12 cellular contexts compared by ENCODE assay signal in the genomic region with DNA sequence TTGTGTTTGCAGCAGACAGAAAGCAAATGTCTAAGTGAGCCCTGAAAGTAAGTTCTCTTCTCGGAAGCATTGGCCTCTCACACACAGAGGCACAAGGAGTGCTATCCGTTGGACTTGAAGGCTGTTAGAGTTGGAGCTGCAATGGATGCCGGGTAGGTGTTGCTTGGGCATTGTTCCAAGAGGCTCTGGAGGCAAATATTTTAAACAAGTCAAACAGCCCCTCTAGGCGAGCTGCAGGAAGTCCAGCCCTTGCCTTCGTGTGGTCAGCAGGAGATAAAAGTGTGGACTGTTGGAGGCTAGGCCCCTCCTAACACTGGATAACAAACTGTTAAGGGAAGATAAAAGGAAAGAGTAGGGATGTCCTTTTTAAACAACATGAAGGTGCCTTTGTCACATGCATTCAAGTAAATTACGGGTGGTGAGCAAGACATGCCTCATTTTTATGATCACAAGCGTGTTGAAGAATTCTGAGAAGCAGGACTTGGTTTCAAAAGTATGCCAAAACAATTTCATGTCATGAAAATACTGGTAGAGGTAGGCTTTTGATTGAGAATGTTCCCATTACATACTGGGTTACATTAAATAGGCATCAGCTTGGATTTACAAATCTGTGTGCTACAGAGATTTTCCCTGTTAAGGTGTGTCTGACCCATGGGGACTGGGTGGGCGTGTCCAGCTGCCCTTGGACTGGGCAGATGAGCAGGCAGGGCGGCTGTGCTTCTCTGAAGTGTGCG. TPM values are rescaled to one million over a fixed set of nuclear protein-coding genes. Genes with fewer than 3 reads are reported as not detected.
DNase-seq lines count a peak whose midpoint lies in the region; ATAC-seq and TF ChIP-seq lines count a peak whose summit lies in the region.
"Had no signal": no experiment of that assay in that cellular context is flagged by ENCODE, and none has a peak within 500 bp of the region (broad histone marks: within the 10 kb centered on the region; RNA-seq: fewer than 3 reads in every experiment).

No MANE protein-coding gene starts in this region.

- no peak for TF ChIP-seq POLR2A in gastroesophageal sphincter (IDR thresholded peaks at IDR 0.05)

- no peak for TF ChIP-seq EP300 in gastroesophageal sphincter (IDR thresholded peaks at IDR 0.05)

- H3K4me3 ChIP-seq in SJCRH30: no peak overlapping the region
- H3K4me3 ChIP-seq in gastroesophageal sphincter: no peak overlapping the region
- no peak overlapping the region for H3K4me3 ChIP-seq in psoas muscle

- ATAC-seq in gastroesophageal sphincter (no peak), psoas muscle (no peak), GM19452 (IDR thresholded peaks at IDR 0.05; ENCODE audit: unreplicated experiment) (no peak), HG02938 (IDR thresholded peaks at IDR 0.05; ENCODE audit: unreplicated experiment) (no peak)
- ATAC-seq: naive thymus-derived CD4-positive, alpha-beta T cell had no signal

- no peaks in the 10 kb centered on the region for H3K36me3 ChIP-seq in SJCRH30
- H3K36me3 ChIP-seq in gastroesophageal sphincter: no peaks in the 10 kb centered on the region
- H3K36me3 ChIP-seq in psoas muscle (ENCODE audit: insufficient read depth in 1 of 2, low read depth in 1 of 2): no peaks in the 10 kb centered on the region

- H3K9me3 ChIP-seq in SJCRH30 (replicated peaks) (no peaks in the 10 kb centered on the region), gastroesophageal sphincter (no peaks in the 10 kb centered on the region), psoas muscle (no peaks in the 10 kb centered on the region)

- H3K4me1 ChIP-seq in SJCRH30 (peaks cover 27% of the 10 kb centered on the region), gastroesophageal sphincter (peaks cover 23 to 99% (median 43%) of the 10 kb centered on the region in 3 donors), psoas muscle (peaks cover 80% of the 10 kb centered on the region)

- TF ChIP-seq CTCF in gastroesophageal sphincter (IDR thresholded peaks at IDR 0.05) (no peak), psoas muscle (IDR thresholded peaks at IDR 0.05) (no peak)

- H3K27ac ChIP-seq in SJCRH30 (peak overlapping the region; percentile 87), gastroesophageal sphincter (peak overlapping the region in 3 of 4 donors; percentile 64 to 80 (median 69)), psoas muscle (peak overlapping the region; percentile 81)

- intact Hi-C loops in psoas muscle (cut with DNase I): no loop called here

- 32 to 50% methylated on average over 7 to 10 of the region's 10 CpGs for WGBS in gastroesophageal sphincter (ENCODE audit: low coverage in 1 of 2), 2 donors
- WGBS in psoas muscle, 3 donors: 49 to 69% (median 54%) methylated on average over 10 of the region's 10 CpGs

- DNase-seq in DMS79 treated with DMSO at 0.1 percent for 48 hours (lab: John Stamatoyannopoulos, UW) (peak; percentile 18), SJCRH30 (peak in 1 of 2 experiments; percentile 40), psoas muscle (no peak), kidney glomerular epithelial cell (lab: John Stamatoyannopoulos, UW) (no peak), cortex of kidney (lab: John Stamatoyannopoulos, UW) (no peak)
- DNase-seq: amniotic stem cell; foreskin fibroblast; GF-D8; naive thymus-derived CD4-positive, alpha-beta T cell had no signal

- no peaks in the 10 kb centered on the region for H3K27me3 ChIP-seq in SJCRH30
- H3K27me3 ChIP-seq in gastroesophageal sphincter: no peaks in the 10 kb centered on the region
- H3K27me3 ChIP-seq in psoas muscle (ENCODE audit: insufficient read depth in 3 of 3, low read length in 2 of 3): no peaks in the 10 kb centered on the region

RNA-seq across cellular contexts. Expression of gene RREB1, which starts 57.4 kb away (rescaled TPM):
- total RNA-seq in SJCRH30 (2014; rRNA removed; shearing (Covaris generic)): 12.3 and 13.4 TPM in 2 replicates
- total RNA-seq in gastroesophageal sphincter (10 to 100 TPM; 20.3 to 40.8 (median 28.1) TPM), psoas muscle (10 to 100 TPM; 32.7 to 49.4 (median 39.6) TPM)
- polyA plus RNA-seq in psoas muscle: 10 to 100 TPM in 1 of 3 donors, 1 to 10 TPM in 2; 4.6 to 15.1 (median 8.9) TPM
